In genomic region chr3:195895078-195895899, GRCh38 we compare ENCODE assay signal across 8 cellular contexts. TPM values are rescaled to one million over a fixed set of nuclear protein-coding genes. Genes with fewer than 3 reads are reported as not detected.
DNase-seq lines count a peak whose midpoint lies in the region; ATAC-seq lines count a peak whose summit lies in the region.

No MANE protein-coding gene starts in this region.

- H2AFZ ChIP-seq in Karpas-422 (ENCODE audit: low read length), result peak overlapping the region; percentile 41

- H3K79me2 ChIP-seq in Karpas-422 (ENCODE audit: low read length), result peaks cover 18% of the 10 kb centered on the region

- H3K4me2 ChIP-seq in Karpas-422 (ENCODE audit: low read depth, low read length, poor library complexity, severe bottlenecking), result peak overlapping the region; percentile 99

- H3K27ac ChIP-seq in Karpas-422 (ENCODE audit: low read length), result peak overlapping the region; percentile 66
- peak overlapping the region; percentile 87 for H3K27ac ChIP-seq in angular gyrus (ENCODE audit: low read depth, low read length)
- peak overlapping the region; percentile 93 for H3K27ac ChIP-seq in skeletal muscle tissue (ENCODE audit: low read depth, low read length)

- H3K4me3 ChIP-seq in Karpas-422 (ENCODE audit: low read length) (peak overlapping the region; percentile 92), iPS-15b (ENCODE audit: low read depth, low read length) (peak overlapping the region; percentile 67), skeletal muscle tissue (ENCODE audit: low read length in 3 of 3) (peak overlapping the region; percentile 66 to 79 (median 77))

- H3K9ac ChIP-seq in Karpas-422 (ENCODE audit: low read length) (peak overlapping the region; percentile 100), iPS-15b (ENCODE audit: low read depth, low read length) (peak overlapping the region; percentile 8), skeletal muscle tissue (ENCODE audit: low read depth in 1 of 3, low read length in 3 of 3) (peak overlapping the region; percentile 61 to 85 (median 76))

- H3K9me2 ChIP-seq in Karpas-422 (replicated peaks; ENCODE audit: insufficient read depth, low read length), result no peaks in the 10 kb centered on the region

- ATAC-seq in GM21717 (IDR thresholded peaks at IDR 0.05; ENCODE audit: unreplicated experiment), result peak; percentile 67

- no peaks in the 10 kb centered on the region for H3K27me3 ChIP-seq in Karpas-422 (ENCODE audit: low read length)
- no peaks in the 10 kb centered on the region for H3K27me3 ChIP-seq in iPS-15b (ENCODE audit: control insufficient read depth, insufficient read depth, low read length)
- no peaks in the 10 kb centered on the region for H3K27me3 ChIP-seq in skeletal muscle tissue (ENCODE audit: control insufficient read depth in 3 of 3, insufficient read depth in 3 of 3, low read length in 3 of 3)

- H3K9me3 ChIP-seq in Karpas-422 (ENCODE audit: low read length), result no peaks in the 10 kb centered on the region
- no peaks in the 10 kb centered on the region for H3K9me3 ChIP-seq in iPS-15b (ENCODE audit: control insufficient read depth, insufficient read depth, low read length)
- H3K9me3 ChIP-seq in skeletal muscle tissue (ENCODE audit: control insufficient read depth in 3 of 3, low read length in 3 of 3), result no peaks in the 10 kb centered on the region

- no peaks in the 10 kb centered on the region; the same call in 1 of the 2 replicates for H4K20me1 ChIP-seq in Karpas-422 (ENCODE audit: insufficient read depth, low read depth, low read length)

- H3K4me1 ChIP-seq in Karpas-422 (ENCODE audit: low read length) (peaks cover 31% of the 10 kb centered on the region), iPS-15b (ENCODE audit: control insufficient read depth, insufficient read depth, low read length) (peaks cover 6% of the 10 kb centered on the region), skeletal muscle tissue (ENCODE audit: control insufficient read depth in 3 of 3, insufficient read depth in 3 of 3, low read length in 3 of 3) (peaks cover 48 to 86% (median 81%) of the 10 kb centered on the region in 3 donors)

- H3K36me3 ChIP-seq in Karpas-422 (ENCODE audit: insufficient read depth, low read length) (no peaks in the 10 kb centered on the region), iPS-15b (ENCODE audit: control insufficient read depth, insufficient read depth, low read length) (peaks cover 3% of the 10 kb centered on the region), skeletal muscle tissue (ENCODE audit: control insufficient read depth in 3 of 3, insufficient read depth in 3 of 3, low read length in 3 of 3) (no peaks in the 10 kb centered on the region)

- DNase-seq in DMS53 (lab: John Stamatoyannopoulos, UW) (peak; percentile 82), Karpas-422 (peak; percentile 91), T follicular helper cell (ENCODE audit: low read depth) (peak; percentile 42), cerebellar nuclear complex (lab: John Stamatoyannopoulos, UW) (no peak)

RNA-seq across cellular contexts. Expression of gene TNK2, which starts 13.1 kb away (rescaled TPM):
- 25.5 and 26.0 TPM in 2 replicates for total RNA-seq in Karpas-422 (2014; rRNA removed; shearing (Covaris generic); ENCODE audit: low replicate concordance)
- total RNA-seq in skeletal muscle tissue, result 9.9 TPM

Comparison
In these comparisons a context has a peak if more than half of its experiments do, and no peak if none do; other contexts are left out.
1. DNase-seq: peak in DMS53 (single experiment), Karpas-422 (single experiment) and T follicular helper cell (single experiment); none in cerebellar nuclear complex (0 of 2).
2. H3K9ac ChIP-seq: peak in every context shown above with its lines; median percentile 100 in Karpas-422; 76 in skeletal muscle tissue; 8 in iPS-15b.
3. Peak in every context shown above with its lines, with median percentiles within 50 percentile points of each other: H3K27ac ChIP-seq and H3K4me3 ChIP-seq.